In the genomic region with DNA sequence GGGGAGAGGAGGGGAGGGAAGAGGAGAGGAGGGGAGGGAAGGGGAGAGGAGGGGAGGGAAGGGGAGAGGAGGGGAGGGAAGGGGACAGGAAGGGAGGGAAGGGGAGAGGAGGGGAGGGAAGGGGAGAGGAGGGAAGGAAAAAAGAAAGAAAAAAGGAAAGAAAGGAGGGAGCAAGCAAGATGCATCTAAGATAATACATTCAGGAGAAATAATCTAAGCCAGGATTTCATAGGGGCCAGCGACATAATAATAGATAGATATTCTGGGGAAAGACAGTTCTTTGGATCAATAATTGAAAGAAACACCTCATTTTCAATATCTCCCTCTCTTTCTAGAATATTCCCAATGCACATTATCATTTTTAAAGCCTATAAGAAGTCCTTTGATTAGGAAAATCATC, we compare ENCODE assay signal across 33 cellular contexts.
"Had no signal": no experiment of that assay in that cellular context is flagged by ENCODE, and none has a peak within 500 bp of the region (broad histone marks: within the 10 kb centered on the region; RNA-seq: fewer than 3 reads in every experiment).

No MANE protein-coding gene starts in this region.

- H3K4me3 ChIP-seq: MG63 had no signal

- H3K36me3 ChIP-seq: MG63 had no signal

- DNase-seq: Karpas-422, Kasumi-1, MG63, MM.1S, NCI-H1048, NCI-H1092, NCI-H1092 treated with DMSO at 0.1 percent for 48 hours, NCI-H1105, NCI-H1105 treated with DMSO at 0.1 percent for 48 hours, NCI-H1417, NCI-H1417 treated with DMSO at 0.1 percent for 48 hours, NCI-H1436, NCI-H1436 treated with DMSO at 0.1 percent for 48 hours, NCI-H146, NCI-H1694, NCI-H1694 treated with DMSO at 0.1 percent for 48 hours, NCI-H187, NCI-H187 treated with DMSO at 0.1 percent for 48 hours, NCI-H1930, NCI-H2029, NCI-H2029 treated with DMSO at 0.1 percent for 48 hours, NCI-H2081, NCI-H2081 treated with DMSO at 0.1 percent for 48 hours, NCI-H2107, NCI-H2171, NCI-H2171 treated with DMSO at 0.1 percent for 48 hours, NCI-H2227 treated with DMSO at 0.1 percent for 48 hours, NCI-H226, NCI-H345, NCI-H446, NCI-H446 treated with DMSO at 0.1 percent for 48 hours, NCI-H510A, NCI-H510A treated with DMSO at 0.1 percent for 48 hours had no signal

- H3K9me3 ChIP-seq: MG63 had no signal

- H3K27me3 ChIP-seq: MG63 had no signal
